Comparison of ENCODE assay signal across 8 cellular contexts in genomic region chr2:175181104-175181876, GRCh38. TPM values are rescaled to one million over a fixed set of nuclear protein-coding genes. Genes with fewer than 3 reads are reported as not detected.
DNase-seq lines count a peak whose midpoint lies in the region; FAIRE-seq and TF ChIP-seq lines count a peak whose summit lies in the region.

TSS of gene ATP5MC3 (minus strand) at chr2:175181710. CDS start at chr2:175181393, 317 bp downstream.

- DNase-seq in COR-L47 (lab: John Stamatoyannopoulos, UW) (peak; percentile 97), GM20000 (ENCODE audit: low spot score) (peak; percentile 90), HT1080 (ENCODE audit: low read depth) (peak; percentile 92), NOMO-1 treated with DMSO at 0.1 percent for 48 hours (lab: John Stamatoyannopoulos, UW; ENCODE audit: unreplicated experiment) (peak; percentile 83), H1 (ENCODE audit: low read depth in 1 of 2, low spot score in 2 of 2) (peak; percentile 85 to 95), mesendoderm (peak; percentile 98)
- DNase-seq in activated CD8-positive, alpha-beta memory T cell treated with anti-CD3 and anti-CD28 coated beads for 48 hours (ENCODE audit: low read depth in 2 of 3, low spot score in 2 of 3): peak; percentile 79 to 88 (median 85)
- peak; percentile 83 for DNase-seq in stimulated activated CD8-positive, alpha-beta memory T cell treated with anti-CD3 and anti-CD28 coated beads, Interleukin-15, amount 100 ng/mL, for 1 hour (ENCODE audit: low read depth)

- peak within 1 kb of the TSS; percentile 22; the same call in 1 of the 2 replicates for H4K8ac ChIP-seq in H1 (ENCODE audit: extremely low read depth, insufficient read depth, low read length)
- peak within 1 kb of the TSS; percentile 28 for H4K8ac ChIP-seq in mesendoderm (ENCODE audit: low read depth, low read length)

- H2AK5ac ChIP-seq in H1 (ENCODE audit: low read depth, low read length) (0 out of 2 replicates have a peak within 1 kb of the TSS, but pooled peaks have one; percentile 19), mesendoderm (ENCODE audit: low read length) (no peak within 1 kb of the TSS)

- H3K14ac ChIP-seq in H1 (ENCODE audit: insufficient read length): no peak within 1 kb of the TSS

- no peak within 1 kb of the TSS for H2BK15ac ChIP-seq in H1 (ENCODE audit: low read length)
- H2BK15ac ChIP-seq in mesendoderm (replicated peaks; ENCODE audit: low read depth): no peak within 1 kb of the TSS

- H3K56ac ChIP-seq in H1 (replicated peaks; ENCODE audit: insufficient read length, low read depth, low read length) (no peak within 1 kb of the TSS), mesendoderm (ENCODE audit: low read length) (peak within 1 kb of the TSS; percentile 100)

- H3K4ac ChIP-seq in H1 (replicated peaks; ENCODE audit: insufficient read length, low read depth, low read length): peak within 1 kb of the TSS; percentile 27
- H3K4ac ChIP-seq in mesendoderm (ENCODE audit: low read depth, low read length): no peak within 1 kb of the TSS

- H3K23ac ChIP-seq in H1 (ENCODE audit: insufficient read length) (no peak within 1 kb of the TSS), mesendoderm (ENCODE audit: low read length) (peak within 1 kb of the TSS; percentile 89)

- POLR2A ChIA-PET in H1 (lab: Charles Lee; ENCODE audit: partially characterized antibody): interaction anchor here (1.5 kb wide), 1 partner anchor 9 kb away, joined by 5 read pairs; no protein-coding TSS in a partner anchor

- no peak for TF ChIP-seq EP300 in H1 (IDR thresholded peaks at IDR 0.05; ENCODE audit: borderline replicate concordance in 1 of 2, low read depth in 2 of 2, low read length in 2 of 2)

- H3K18ac ChIP-seq in H1 (ENCODE audit: extremely low read depth, low read length): no peak within 1 kb of the TSS; the same call in 1 of the 2 replicates
- H3K18ac ChIP-seq in mesendoderm (ENCODE audit: low read length): peak within 1 kb of the TSS; percentile 33

- H3K4me3 ChIP-seq in H1 (ENCODE audit: extremely low read depth in 1 of 4, insufficient read depth in 2 of 4, low read depth in 3 of 4, low read length in 4 of 4) (peak within 1 kb of the TSS; percentile 90 to 98 (median 94)), mesendoderm (ENCODE audit: low read length) (peak within 1 kb of the TSS; percentile 99)

- 1% methylated on average over 42 of the region's 53 CpGs; no CpG with 5 or more reads in 1 of the 2 experiments for WGBS in H1 (ENCODE audit: extremely low coverage in 1 of 2, insufficient coverage in 1 of 2, insufficient read length in 1 of 2, insufficient replicate concordance in 2 of 2, low coverage in 1 of 2, low lambda C conversion rate in 2 of 2, missing lambda C conversion rate in 1 of 2), 2 experiments
- WGBS in mesendoderm (ENCODE audit: extremely low coverage, insufficient coverage, low lambda C conversion rate): no CpG with 5 or more reads among the region's 53 CpGs

- peak within 1 kb of the TSS; percentile 68 for H2BK5ac ChIP-seq in H1 (ENCODE audit: low read depth, low read length)
- H2BK5ac ChIP-seq in mesendoderm (ENCODE audit: low read length): peak within 1 kb of the TSS; percentile 55

- TF ChIP-seq POLR2A in H1 (IDR thresholded peaks at IDR 0.05; ENCODE audit: control extremely low read depth in 1 of 2, low read depth in 2 of 2, low read length in 2 of 2): peak in 1 of 2 experiments; percentile 90; a peak in 2 of 3 replicates

- peak; percentile 73 for FAIRE-seq in H1 (lab: Jason Lieb, UNC)

- H4K20me1 ChIP-seq in H1 (replicated peaks in 1 of 2; ENCODE audit: control insufficient read depth in 1 of 2, insufficient read depth in 2 of 2, low read length in 2 of 2): peaks cover 0 to 3% of the 10 kb centered on the region in 2 experiments

- H4K91ac ChIP-seq in H1 (replicated peaks; ENCODE audit: insufficient read length, low read length): peak within 1 kb of the TSS; percentile 63

- no peaks in the 10 kb centered on the region for H3K23me2 ChIP-seq in H1 (ENCODE audit: low read depth, low read length)

- H3K4me1 ChIP-seq in H1 (replicated peaks in 1 of 4; ENCODE audit: control insufficient read depth in 3 of 4, insufficient read depth in 4 of 4, low read length in 3 of 4) (no peaks in the 10 kb centered on the region; a peak in 1 of 7 replicates), mesendoderm (ENCODE audit: control insufficient read depth, low read depth, low read length) (no peaks in the 10 kb centered on the region)

- H3K9me3 ChIP-seq in H1 (ENCODE audit: insufficient read depth in 2 of 2, low read depth in 1 of 2, low read length in 1 of 2): no peaks in the 10 kb centered on the region

- H3K27me3 ChIP-seq in H1 (replicated peaks in 1 of 4; ENCODE audit: control insufficient read depth in 3 of 4, extremely low read depth in 1 of 4, insufficient read depth in 3 of 4, low read length in 3 of 4) (no peaks in the 10 kb centered on the region), mesendoderm (ENCODE audit: insufficient read depth, low read length, poor library complexity) (no peaks in the 10 kb centered on the region)

- H3K4me2 ChIP-seq in H1 (ENCODE audit: insufficient read depth in 1 of 2, low read depth in 2 of 2, low read length in 2 of 2) (peak within 1 kb of the TSS; percentile 89 to 90), mesendoderm (ENCODE audit: low read length) (peak within 1 kb of the TSS; percentile 94)

- H3K9ac ChIP-seq in H1 (replicated peaks in 1 of 4; ENCODE audit: extremely low read depth in 1 of 4, low read depth in 3 of 4, low read length in 3 of 4) (peak within 1 kb of the TSS; percentile 62 to 90 (median 87)), mesendoderm (ENCODE audit: low read length) (peak within 1 kb of the TSS; percentile 100)

- CTCF ChIA-PET in H1 (lab: Charles Lee; ENCODE audit: partially characterized antibody): interaction anchor here (1.0 to 1.5 kb wide), 3 partner anchors 8 to 45 kb away, joined by 3 read pairs; no protein-coding TSS in a partner anchor

- H3K79me1 ChIP-seq in H1 (ENCODE audit: low read depth, low read length) (peaks cover 2% of the 10 kb centered on the region; the same call in 1 of the 2 replicates), mesendoderm (ENCODE audit: low read length) (peaks cover 10% of the 10 kb centered on the region)

- H3K36me3 ChIP-seq in H1 (ENCODE audit: control insufficient read depth in 2 of 4, insufficient read depth in 4 of 4, low read length in 3 of 4): peaks cover 8 to 38% (median 26%) of the 10 kb centered on the region in 4 experiments
- peaks cover 2% of the 10 kb centered on the region for H3K36me3 ChIP-seq in mesendoderm (ENCODE audit: control insufficient read depth, insufficient read depth, low read length)

- H2BK12ac ChIP-seq in H1 (ENCODE audit: low read depth, low read length): no peak within 1 kb of the TSS

- H2BK120ac ChIP-seq in H1 (replicated peaks; ENCODE audit: low read depth, low read length) (no peak within 1 kb of the TSS), mesendoderm (ENCODE audit: low read depth, low read length) (no peak within 1 kb of the TSS)

- H3K79me2 ChIP-seq in H1 (ENCODE audit: control insufficient read depth in 1 of 2, insufficient read depth in 2 of 2, low read length in 2 of 2) (peaks cover 0 to 21% of the 10 kb centered on the region in 2 experiments; a peak in 2 of 4 replicates), mesendoderm (ENCODE audit: control insufficient read depth, insufficient read depth, low read length) (peaks cover 22% of the 10 kb centered on the region)

- H4K5ac ChIP-seq in H1 (ENCODE audit: insufficient read length, low read depth, low read length): peak within 1 kb of the TSS; percentile 61
- peak within 1 kb of the TSS; percentile 94 for H4K5ac ChIP-seq in mesendoderm (ENCODE audit: low read length)

- H2BK20ac ChIP-seq in H1 (ENCODE audit: low read length): no peak within 1 kb of the TSS

- H2AFZ ChIP-seq in H1 (ENCODE audit: low read length): peak within 1 kb of the TSS; percentile 98

- H3K27ac ChIP-seq in H1 (ENCODE audit: low read depth, low read length) (peak within 1 kb of the TSS; percentile 68; the same call in 1 of the 2 replicates), mesendoderm (ENCODE audit: low read depth, low read length) (no peak within 1 kb of the TSS)

- no peak for TF ChIP-seq RAD21 in H1 (IDR thresholded peaks at IDR 0.05 in 1 of 2, conservative IDR thresholded peaks at IDR 0.05 in 1 of 2; ENCODE audit: low read depth in 2 of 2, low read length in 2 of 2)

- TF ChIP-seq CTCF in GM20000 (IDR thresholded peaks at IDR 0.05; ENCODE audit: extremely low read depth, missing control alignments) (no peak), H1 (IDR thresholded peaks at IDR 0.05; ENCODE audit: control extremely low read depth in 1 of 3, insufficient read depth in 1 of 3, low read depth in 1 of 3, low read length in 3 of 3) (peak in 2 of 3 experiments; percentile 2 to 28; a peak in 1 of 4 replicates)

TF ChIP-seq in H1, 55 proteins besides CTCF, POLR2A, EP300 and RAD21 (continues in another document):
- TF ChIP-seq ZNF274 (IDR thresholded peaks at IDR 0.05; ENCODE audit: borderline replicate concordance, extremely low read depth, low read length) (no peak), TCF12 (IDR thresholded peaks at IDR 0.05; ENCODE audit: low read depth, low read length) (peak; percentile 54; the same call in 1 of the 2 replicates), CHD2 (IDR thresholded peaks at IDR 0.05; ENCODE audit: low read length) (no peak), ASH2L (IDR thresholded peaks at IDR 0.05; ENCODE audit: low read length) (peak; percentile 85), JUN (IDR thresholded peaks at IDR 0.05; ENCODE audit: low read depth, low read length) (no peak), CBX5 (IDR thresholded peaks at IDR 0.05; ENCODE audit: low read depth, low read length) (no peak), SIN3A (conservative IDR thresholded peaks at IDR 0.05 in 1 of 2, IDR thresholded peaks at IDR 0.05 in 1 of 2; ENCODE audit: low read depth in 1 of 2, low read length in 2 of 2) (peak in 1 of 2 experiments; percentile 70; a peak in 2 of 4 replicates), MAFK (IDR thresholded peaks at IDR 0.05; ENCODE audit: low read depth, low read length) (no peak)

RNA-seq across cellular contexts. Expression of gene ATP5MC3, which starts in this region (rescaled TPM):
- total RNA-seq in HT1080 (2014; rRNA removed; shearing (Covaris generic)): 259 and 273 TPM in 2 replicates
- 354 and 419 TPM in 2 replicates for polyA plus RNA-seq in HT1080 (2015; cell fraction: cytosol; rRNA removed)
- polyA plus RNA-seq in HT1080 (2015; cell fraction: nucleus; rRNA removed): 174 and 205 TPM in 2 replicates
- total RNA-seq in H1 (2021; fragmentation: NEBNext Ultra II Directional; extraction: Animal tissue kit (Norgen Biotek cat#: 25700)): 320 and 327 TPM in 2 replicates
- polyA plus RNA-seq in H1 (2011; rRNA removed): 500 and 856 TPM in 2 replicates
- polyA plus RNA-seq in H1 (2011; cell fraction: cytosol; rRNA removed): 561 TPM
- 153 TPM for polyA plus RNA-seq in H1 (2011; cell fraction: nucleus; rRNA removed)
- polyA plus RNA-seq in H1 (2012, experiment 1 of 2): 400 to 492 TPM (median 430 TPM) in 4 replicates
- polyA plus RNA-seq in H1 (2012, experiment 2 of 2): 488 TPM
- 358 TPM for polyA plus RNA-seq in H1 (2013, experiment 1 of 2)
- 374 TPM for polyA plus RNA-seq in H1 (2013, experiment 2 of 2)
- 187 and 206 TPM in 2 replicates for polyA minus RNA-seq in H1 (2011; rRNA and poly(A)+ RNA removed)
- 113 TPM for polyA minus RNA-seq in H1 (2011; cell fraction: cytosol; rRNA and poly(A)+ RNA removed)
- 89.8 TPM for polyA minus RNA-seq in H1 (2011; cell fraction: nucleus; rRNA and poly(A)+ RNA removed)
- polyA plus RNA-seq in mesendoderm (2013, experiment 1 of 2): 403 TPM
- 419 TPM for polyA plus RNA-seq in mesendoderm (2013, experiment 2 of 2)
